Comparison of ENCODE assay signal across 12 cellular contexts in genomic region chr7:5390918-5391317, GRCh38.
"Had no signal": no experiment of that assay in that cellular context is flagged by ENCODE, and none has a peak within 500 bp of the region (broad histone marks: within the 10 kb centered on the region; RNA-seq: fewer than 3 reads in every experiment).

No MANE protein-coding gene starts in this region.

- H3K27ac Mint-ChIP-seq: activated B cell treated with CpG ODN at 0.5 μM for 24 hours; activated CD4-positive, alpha-beta T cell treated with anti-CD3 and anti-CD28 coated beads, Interleukin-2, amount 10 ng/mL, durations not matched to agents 24 days and 14 days; activated naive CD4-positive, alpha-beta T cell treated with anti-CD3 and anti-CD28 coated beads, Interleukin-2, amount 50 U/mL, for 24 hours; activated T-helper 2 cell treated with anti-CD3 and anti-CD28 coated beads, Interferon-gamma antibody, Interleukin-2, Interleukin-4, amounts not matched to agents 10 μg/mL and 5 μg/mL and 100 μg/mL, durations not matched to agents 14 hours and 24 hours and 36 hours had no signal

- H3K27me3 Mint-ChIP-seq: activated B cell treated with CpG ODN at 0.5 μM for 24 hours; activated CD4-positive, alpha-beta T cell treated with anti-CD3 and anti-CD28 coated beads, Interleukin-2, amount 10 ng/mL, durations not matched to agents 24 days and 14 days; activated naive CD4-positive, alpha-beta T cell treated with anti-CD3 and anti-CD28 coated beads, Interleukin-2, amount 50 U/mL, for 24 hours had no signal

- ATAC-seq: heart right ventricle, left ventricle myocardium superior had no signal

- H3K9ac ChIP-seq: parathyroid adenoma had no signal

- H3K4me3 ChIP-seq: heart right ventricle, tibial artery had no signal

- DNase-seq: activated B cell treated with CpG ODN at 0.5 μM for 24 hours; activated CD4-positive, alpha-beta T cell treated with anti-CD3 and anti-CD28 coated beads, Interleukin-2, amount 10 ng/mL, durations not matched to agents 24 days and 14 days; activated CD8-positive, alpha-beta memory T cell treated with anti-CD3 and anti-CD28 coated beads for 24 hours; heart right ventricle; left ventricle myocardium superior; mesendoderm; retina; small intestine; tibial artery had no signal

- H2AFZ ChIP-seq: parathyroid adenoma had no signal

- H3K9me3 Mint-ChIP-seq: activated B cell treated with CpG ODN at 0.5 μM for 24 hours; activated CD4-positive, alpha-beta T cell treated with anti-CD3 and anti-CD28 coated beads, Interleukin-2, amount 10 ng/mL, durations not matched to agents 24 days and 14 days; activated naive CD4-positive, alpha-beta T cell treated with anti-CD3 and anti-CD28 coated beads, Interleukin-2, amount 50 U/mL, for 24 hours; activated T-helper 2 cell treated with anti-CD3 and anti-CD28 coated beads, Interferon-gamma antibody, Interleukin-2, Interleukin-4, amounts not matched to agents 10 μg/mL and 5 μg/mL and 100 μg/mL, durations not matched to agents 14 hours and 24 hours and 36 hours had no signal

- H3K27me3 ChIP-seq: heart right ventricle, tibial artery had no signal

- H3K4me3 Mint-ChIP-seq: activated B cell treated with CpG ODN at 0.5 μM for 24 hours; activated CD4-positive, alpha-beta T cell treated with anti-CD3 and anti-CD28 coated beads, Interleukin-2, amount 10 ng/mL, durations not matched to agents 24 days and 14 days; activated naive CD4-positive, alpha-beta T cell treated with anti-CD3 and anti-CD28 coated beads, Interleukin-2, amount 50 U/mL, for 24 hours had no signal

- H3K27ac ChIP-seq: heart right ventricle, parathyroid adenoma had no signal

- H3K9me3 ChIP-seq: heart right ventricle, tibial artery had no signal

- H3K4me1 ChIP-seq: parathyroid adenoma had no signal
